Comparison of ENCODE assay signal across 29 cellular contexts in genomic region chr4:52105276-52105675, GRCh38. TPM values are rescaled to one million over a fixed set of nuclear protein-coding genes. Genes with fewer than 3 reads are reported as not detected.
"Had no signal": no experiment of that assay in that cellular context is flagged by ENCODE, and none has a peak within 500 bp of the region (broad histone marks: within the 10 kb centered on the region; RNA-seq: fewer than 3 reads in every experiment).

No MANE protein-coding gene starts in this region.

- H3K27me3 ChIP-seq: heart left ventricle, left lung, neutrophil, right atrium auricular region, right lobe of liver, tibial nerve, vagina had no signal

- H3K36me3 ChIP-seq: heart left ventricle, left lung, neutrophil, right atrium auricular region, right lobe of liver, tibial nerve, vagina had no signal

- H3K79me2 ChIP-seq: parathyroid adenoma had no signal

- H3K4me3 Mint-ChIP-seq: immature natural killer cell; mesothelial cell of epicardium; naive B cell; natural killer cell; neural crest cell; stimulated activated memory B cell treated with anti-CD40 and anti-IgM and Interleukin-4, amounts not matched to agents 10 μg/mL and 1 μg/mL and 100 μg/mL, for 72 hours; stimulated activated naive CD8-positive, alpha-beta T cell treated with anti-CD3 and anti-CD28 coated beads, Interleukin-15, amount 100 ng/mL, for 72 hours; type B pancreatic cell had no signal

- H3K4me3 ChIP-seq: heart left ventricle, left lung, lung, psoas muscle, right atrium auricular region, right lobe of liver, smooth muscle cell, tibial nerve, vagina had no signal

- H3K9ac ChIP-seq: parathyroid adenoma had no signal

- H3K27ac Mint-ChIP-seq: immature natural killer cell; naive B cell; natural killer cell; stimulated activated memory B cell treated with anti-CD40 and anti-IgM and Interleukin-4, amounts not matched to agents 10 μg/mL and 1 μg/mL and 100 μg/mL, for 72 hours; stimulated activated naive CD8-positive, alpha-beta T cell treated with anti-CD3 and anti-CD28 coated beads, Interleukin-15, amount 100 ng/mL, for 72 hours; type B pancreatic cell had no signal

- H3K36me3 Mint-ChIP-seq: immature natural killer cell; mesothelial cell of epicardium; naive B cell; natural killer cell; stimulated activated memory B cell treated with anti-CD40 and anti-IgM and Interleukin-4, amounts not matched to agents 10 μg/mL and 1 μg/mL and 100 μg/mL, for 72 hours; type B pancreatic cell had no signal

- H3K9me3 Mint-ChIP-seq: mesothelial cell of epicardium; stimulated activated memory B cell treated with anti-CD40 and anti-IgM and Interleukin-4, amounts not matched to agents 10 μg/mL and 1 μg/mL and 100 μg/mL, for 72 hours; stimulated activated naive CD8-positive, alpha-beta T cell treated with anti-CD3 and anti-CD28 coated beads, Interleukin-15, amount 100 ng/mL, for 72 hours; type B pancreatic cell had no signal

- H3K4me1 ChIP-seq: left lung, parathyroid adenoma, right atrium auricular region, right lobe of liver had no signal

- H3K27ac ChIP-seq: heart left ventricle, left lung, neutrophil, parathyroid adenoma, psoas muscle, right atrium auricular region, right lobe of liver, tibial nerve, vagina had no signal

- DNase-seq: heart left ventricle; hypothalamus; immature natural killer cell; left cardiac atrium; left lung; mesendoderm; naive B cell; natural killer cell; occipital lobe; psoas muscle; right lobe of liver; stimulated activated CD4-positive, alpha-beta T cell treated with anti-CD3 and anti-CD28 coated beads, Interleukin-1b, Interleukin-23, amount 100 ng/mL, for 48 hours; stimulated activated CD4-positive, alpha-beta T cell treated with anti-CD3 and anti-CD28 coated beads, Interleukin-2, amount 100 ng/mL, for 48 hours; stimulated activated CD4-positive, alpha-beta T cell treated with anti-CD3 and anti-CD28 coated beads, Interleukin-4, amount 100 ng/mL, for 4 hours; stimulated activated CD8-positive, alpha-beta memory T cell treated with anti-CD3 and anti-CD28 coated beads, Interleukin-4, amount 100 ng/mL, for 48 hours; stimulated activated naive CD4-positive, alpha-beta T cell treated with Interleukin-2 at 50 U/mL for 16 hours; stimulated activated naive CD8-positive, alpha-beta T cell treated with anti-CD3 and anti-CD28 coated beads, Interleukin-15, amount 100 ng/mL, for 72 hours; substantia nigra had no signal

- ATAC-seq: heart left ventricle; left cardiac atrium; left lung; natural killer cell; psoas muscle; right lobe of liver; stimulated activated memory B cell treated with anti-CD40 and anti-IgM and Interleukin-4, amounts not matched to agents 10 μg/mL and 1 μg/mL and 100 μg/mL, for 72 hours; stimulated activated naive CD8-positive, alpha-beta T cell treated with anti-CD3 and anti-CD28 coated beads, Interleukin-15, amount 100 ng/mL, for 72 hours had no signal

- H3K27me3 Mint-ChIP-seq: stimulated activated memory B cell treated with anti-CD40 and anti-IgM and Interleukin-4, amounts not matched to agents 10 μg/mL and 1 μg/mL and 100 μg/mL, for 72 hours; stimulated activated naive CD8-positive, alpha-beta T cell treated with anti-CD3 and anti-CD28 coated beads, Interleukin-15, amount 100 ng/mL, for 72 hours; type B pancreatic cell had no signal

- H3K9me3 ChIP-seq: left lung, neutrophil, psoas muscle, right atrium auricular region, right lobe of liver, tibial nerve, vagina had no signal

- H3K4me1 Mint-ChIP-seq: immature natural killer cell; naive B cell; natural killer cell; stimulated activated memory B cell treated with anti-CD40 and anti-IgM and Interleukin-4, amounts not matched to agents 10 μg/mL and 1 μg/mL and 100 μg/mL, for 72 hours; stimulated activated naive CD8-positive, alpha-beta T cell treated with anti-CD3 and anti-CD28 coated beads, Interleukin-15, amount 100 ng/mL, for 72 hours had no signal

- H3K4me2 ChIP-seq: smooth muscle cell had no signal

- H2AFZ ChIP-seq: parathyroid adenoma had no signal

RNA-seq across cellular contexts. Expression of gene SPATA18, which starts 54.2 kb away (rescaled TPM):
- total RNA-seq: natural killer cell had no signal
